8 cellular contexts compared by ENCODE assay signal in genomic region chr4:145618912-145619638, GRCh38. TPM values are rescaled to one million over a fixed set of nuclear protein-coding genes. Genes with fewer than 3 reads are reported as not detected.
DNase-seq lines count a peak whose midpoint lies in the region; ATAC-seq and TF ChIP-seq lines count a peak whose summit lies in the region.

Gene MMAA, plus strand, starts transcription at chr4:145619385. Its CDS starts 19,755 bp downstream, at chr4:145639140.

- peak; percentile 82 for TF ChIP-seq CTCF in C4-2B (conservative IDR thresholded peaks at IDR 0.05)
- TF ChIP-seq CTCF in right lobe of liver (IDR thresholded peaks at IDR 0.05) = peak; percentile 47 to 58 (median 52)

- H3K36me3 ChIP-seq in right lobe of liver = no peaks in the 10 kb centered on the region

- peak within 1 kb of the TSS; percentile 72 to 75 (median 73) for H3K4me3 ChIP-seq in right lobe of liver

- H3K9me3 ChIP-seq in right lobe of liver = no peaks in the 10 kb centered on the region

- H3K27me3 ChIP-seq in right lobe of liver = no peaks in the 10 kb centered on the region

- peak; percentile 75 for DNase-seq in GM19240 (ENCODE audit: insufficient read length, low spot score)
- DNase-seq in NCI-H748 (lab: John Stamatoyannopoulos, UW; ENCODE audit: unreplicated experiment) = peak; percentile 90
- DNase-seq in activated CD4-positive, alpha-beta T cell treated with anti-CD3 and anti-CD28 coated beads, Interleukin-2, amount 50 U/mL, for 4 hours = peak; percentile 96
- peak; percentile 96 for DNase-seq in dermis blood vessel endothelial cell
- DNase-seq in right lobe of liver = peak; percentile 96 to 97 (median 96)
- DNase-seq in stimulated activated CD4-positive, alpha-beta T cell treated with anti-CD3 and anti-CD28 coated beads, Interleukin-4, amount 100 ng/mL, for 4 hours = peak; percentile 96 to 98

- peak; percentile 99 for TF ChIP-seq POLR2A in right lobe of liver (IDR thresholded peaks at IDR 0.05)

- ATAC-seq in HG03460 (IDR thresholded peaks at IDR 0.05; ENCODE audit: unreplicated experiment) (peak; percentile 84), right lobe of liver (peak; percentile 95 to 99 (median 96))

- intact Hi-C loops in right lobe of liver (cut with DNase I) = loop anchor here in 1 of 2 donors (10.0 kb wide), 1 partner anchor 384 kb away; no protein-coding TSS in a partner anchor

- H3K4me1 ChIP-seq in right lobe of liver = peaks cover 0 to 17% (median 3%) of the 10 kb centered on the region in 4 donors

- WGBS in right lobe of liver (ENCODE audit: insufficient coverage, low coverage, low lambda C conversion rate, missing lambda C conversion rate) = under 1% methylated on average over 32 of the region's 69 CpGs

- H3K27ac ChIP-seq in C4-2B = peak within 1 kb of the TSS; percentile 90
- H3K27ac ChIP-seq in right lobe of liver = peak within 1 kb of the TSS; percentile 94 to 97 (median 95)

RNA-seq across cellular contexts. Expression of gene MMAA, which starts in this region (rescaled TPM):
- 3.6 and 6.1 TPM in 2 replicates for total RNA-seq in dermis blood vessel endothelial cell
- total RNA-seq in right lobe of liver = 10 to 100 TPM; 11.4 to 27.1 (median 20.7) TPM

Comparison
In these comparisons a context has a peak if more than half of its experiments do, and no peak if none do; other contexts are left out.
1. Peak in every context shown above with its lines: DNase-seq, ATAC-seq, H3K4me3 ChIP-seq and H3K27ac ChIP-seq.